8 cellular contexts compared by ENCODE assay signal in the genomic region with DNA sequence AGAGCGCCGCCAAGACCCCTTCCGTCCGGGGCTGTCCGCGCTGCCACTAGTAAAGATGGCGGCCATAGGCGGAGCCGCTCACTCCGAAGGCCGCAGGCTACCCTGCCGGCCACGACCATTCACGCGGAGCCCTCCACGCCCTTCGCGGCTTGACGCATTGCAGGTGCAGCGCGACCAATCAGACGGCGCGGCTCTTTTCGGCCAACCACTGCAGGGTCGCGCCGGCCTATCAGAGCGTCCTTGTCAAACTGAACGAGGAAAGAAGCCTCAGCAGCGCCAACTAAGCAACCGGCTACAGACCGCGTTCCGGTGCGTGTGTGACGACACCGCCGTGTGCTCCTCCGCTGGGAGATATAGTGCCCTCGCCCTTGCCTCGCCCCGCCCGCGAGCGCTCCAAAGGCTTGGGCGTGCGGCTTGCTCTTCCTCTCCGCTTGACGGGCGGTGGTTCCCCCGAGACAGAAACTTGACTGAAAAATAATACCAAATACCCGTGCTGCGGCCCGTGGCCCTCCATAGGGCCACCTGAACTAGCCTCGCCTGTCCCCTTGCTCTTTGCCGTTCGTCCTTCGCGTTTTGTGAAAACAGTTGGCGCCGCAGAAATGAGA. TPM values are rescaled to one million over a fixed set of nuclear protein-coding genes. Genes with fewer than 3 reads are reported as not detected.
DNase-seq lines count a peak whose midpoint lies in the region; ATAC-seq and TF ChIP-seq lines count a peak whose summit lies in the region.

No MANE protein-coding gene starts in this region.

- no peaks in the 10 kb centered on the region for H3K27me3 ChIP-seq in esophagus squamous epithelium
- no peaks in the 10 kb centered on the region for H3K27me3 ChIP-seq in muscle layer of duodenum (ENCODE audit: low read depth, low read length)

- H3K27ac ChIP-seq in esophagus squamous epithelium, result peak overlapping the region; percentile 98 to 100 (median 99)
- peak overlapping the region; percentile 100 for H3K27ac ChIP-seq in muscle layer of duodenum (ENCODE audit: low read length)

- TF ChIP-seq POLR2A in esophagus squamous epithelium (IDR thresholded peaks at IDR 0.05), result peak in 3 of 4 donors; percentile 20 to 97 (median 97)

- H3K9me3 ChIP-seq in esophagus squamous epithelium (no peaks in the 10 kb centered on the region), muscle layer of duodenum (ENCODE audit: control insufficient read depth in 1 of 2, low read length in 2 of 2) (no peaks in the 10 kb centered on the region)

- ATAC-seq in GM21526 (IDR thresholded peaks at IDR 0.05; ENCODE audit: low FRiP score, unreplicated experiment), result peak; percentile 94

- DNase-seq in DMS153 (lab: John Stamatoyannopoulos, UW) (peak; percentile 99), HuH-7.5 (ENCODE audit: low spot score) (peak; percentile 87), OCI-M1 (lab: John Stamatoyannopoulos, UW) (peak; percentile 98), esophagus squamous epithelium (lab: John Stamatoyannopoulos, UW) (peak; percentile 93)
- peak; percentile 96 for DNase-seq in activated T-cell treated with anti-CD3 and anti-CD28 coated beads, Interleukin-2, amount 50 U/mL, for 1 hour
- peak; percentile 97 to 98 for DNase-seq in stimulated activated CD8-positive, alpha-beta memory T cell treated with anti-CD3 and anti-CD28 coated beads, Interleukin-7, amount 100 ng/mL, for 4 hours (ENCODE audit: low read depth in 2 of 2)

- peak in 2 of 6 experiments; percentile 6 to 35 for TF ChIP-seq CTCF in esophagus squamous epithelium (IDR thresholded peaks at IDR 0.05)

- H3K4me1 ChIP-seq in esophagus squamous epithelium (peaks cover 0 to 37% (median 27%) of the 10 kb centered on the region in 3 donors), muscle layer of duodenum (ENCODE audit: control insufficient read depth in 1 of 2, insufficient read depth in 2 of 2, low read length in 2 of 2) (peaks cover 16 to 19% of the 10 kb centered on the region in 2 donors)

- intact Hi-C loops in esophagus squamous epithelium (cut with DNase I), result no loop called here

- H3K36me3 ChIP-seq in esophagus squamous epithelium, result no peaks in the 10 kb centered on the region
- H3K36me3 ChIP-seq in muscle layer of duodenum (ENCODE audit: control insufficient read depth in 1 of 2, insufficient read depth in 2 of 2, low read length in 2 of 2), result peaks cover 0 to 4% of the 10 kb centered on the region in 2 donors

- WGBS in esophagus squamous epithelium, 2 donors, result 0% methylated on average over 7 to 18 of the region's 62 CpGs

- H3K4me3 ChIP-seq in esophagus squamous epithelium, result peak overlapping the region; percentile 51 to 83 (median 66)
- H3K4me3 ChIP-seq in muscle layer of duodenum (ENCODE audit: low read depth in 1 of 2, low read length in 2 of 2), result peak overlapping the region; percentile 70 to 81

RNA-seq across cellular contexts. Expression of a gene that starts 13.6 kb away (rescaled TPM):
- 100 to 1,000 TPM; 329 to 554 (median 426) TPM for total RNA-seq in esophagus squamous epithelium

RNA-seq across cellular contexts. Expression of a gene that starts 51.5 kb away (rescaled TPM):
- 10 to 100 TPM in 3 of 4 donors, 1 to 10 TPM in 1; 9.6 to 13.4 (median 10.3) TPM for total RNA-seq in esophagus squamous epithelium

Comparison
In these comparisons a context has a peak if more than half of its experiments do, and no peak if none do; other contexts are left out.
1. Peak in every context shown above with its lines: DNase-seq, ATAC-seq, H3K4me3 ChIP-seq and H3K27ac ChIP-seq.